20 cellular contexts compared by ENCODE assay signal in genomic region chr6:140867336-140867735, GRCh38.
"Had no signal": no experiment of that assay in that cellular context is flagged by ENCODE, and none has a peak within 500 bp of the region (broad histone marks: within the 10 kb centered on the region; RNA-seq: fewer than 3 reads in every experiment).

No MANE protein-coding gene starts in this region.

- DNase-seq: activated CD4-positive, alpha-beta T cell treated with anti-CD3 and anti-CD28 coated beads for 1 hour; activated CD8-positive, alpha-beta memory T cell treated with anti-CD3 and anti-CD28 coated beads for 24 hours; activated CD8-positive, alpha-beta memory T cell treated with anti-CD3 and anti-CD28 coated beads, Interleukin-2, amount 50 U/mL, for 48 hours; activated gamma-delta T cell; activated T-cell treated with anti-CD3 and anti-CD28 coated beads, Interleukin-2, amount 50 U/mL, for 48 hours; adrenal gland; effector memory CD8-positive, alpha-beta T cell; esophagus squamous epithelium; left cardiac atrium; mesenchymal stem cell; mucosa of descending colon; naive B cell; stimulated activated CD8-positive, alpha-beta memory T cell treated with anti-CD3 and anti-CD28 coated beads, Interleukin-4, amount 100 ng/mL, for 48 hours; stimulated activated naive CD4-positive, alpha-beta T cell; tibial artery; WERI-Rb-1 had no signal

- ATAC-seq: activated naive CD4-positive, alpha-beta T cell treated with anti-CD3 and anti-CD28 coated beads, Interleukin-2, amount 50 U/mL, for 72 hours; effector memory CD8-positive, alpha-beta T cell; left cardiac atrium; mucosa of descending colon had no signal

- H3K4me3 Mint-ChIP-seq: dendritic cell treated with granulocyte-macrophage colony-stimulating factor and Interleukin-4, amounts not matched to agents 40 ng/mL and 50 ng/mL, for 4 days; effector memory CD8-positive, alpha-beta T cell; naive B cell; neural crest cell had no signal

- H3K27ac Mint-ChIP-seq: activated naive CD4-positive, alpha-beta T cell treated with anti-CD3 and anti-CD28 coated beads, Interleukin-2, amount 50 U/mL, for 72 hours; dendritic cell treated with granulocyte-macrophage colony-stimulating factor and Interleukin-4, amounts not matched to agents 40 ng/mL and 50 ng/mL, for 4 days; effector memory CD8-positive, alpha-beta T cell; naive B cell; progenitor cell of endocrine pancreas had no signal

- H3K36me3 Mint-ChIP-seq: activated naive CD4-positive, alpha-beta T cell treated with anti-CD3 and anti-CD28 coated beads, Interleukin-2, amount 50 U/mL, for 72 hours; naive B cell had no signal

- H3K27me3 Mint-ChIP-seq: dendritic cell treated with granulocyte-macrophage colony-stimulating factor and Interleukin-4, amounts not matched to agents 40 ng/mL and 50 ng/mL, for 4 days; naive B cell; progenitor cell of endocrine pancreas had no signal

- H3K4me1 Mint-ChIP-seq: naive B cell, neural crest cell had no signal
